Comparison of ENCODE assay signal across 23 cellular contexts in genomic region chr18:8368490-8369217, GRCh38.
"Had no signal": no experiment of that assay in that cellular context is flagged by ENCODE, and none has a peak within 500 bp of the region (broad histone marks: within the 10 kb centered on the region; RNA-seq: fewer than 3 reads in every experiment).

No MANE protein-coding gene starts in this region.

- H3K4me3 ChIP-seq: lower lobe of right lung, mucosa of descending colon, tibial artery had no signal

- DNase-seq: activated CD4-positive, alpha-beta T cell treated with anti-CD3 and anti-CD28 coated beads for 4 hours; activated CD4-positive, alpha-beta T cell treated with anti-CD3 and anti-CD28 coated beads, Interleukin-2, amount 50 U/mL, for 48 hours; activated CD4-positive, CD25-positive, alpha-beta regulatory T cell; activated CD8-positive, alpha-beta memory T cell treated with anti-CD3 and anti-CD28 coated beads, Interleukin-2, amount 50 U/mL, for 48 hours; activated naive CD4-positive, alpha-beta T cell; activated T-cell treated with anti-CD3 and anti-CD28 coated beads, Interleukin-2, amount 50 U/mL, for 4 hours; amniotic stem cell; cerebellar nuclear complex; dermis blood vessel endothelial cell; effector CD8-positive, alpha-beta T cell; erythroblast; foreskin keratinocyte; kidney; lower lobe of right lung; mesendoderm; mucosa of descending colon; naive B cell; nucleus accumbens; posterior cingulate gyrus; stimulated activated CD4-positive, alpha-beta T cell treated with anti-CD3 and anti-CD28 coated beads, Interleukin-4, amount 100 ng/mL, for 4 hours; T1000; tibial artery had no signal

- FAIRE-seq: kidney had no signal

- H3K27ac ChIP-seq: foreskin keratinocyte, lower lobe of right lung, tibial artery had no signal

- H3K27me3 ChIP-seq: tibial artery had no signal

- ATAC-seq: activated T-cell treated with anti-CD3 and anti-CD28 coated beads, Interleukin-2, amount 50 U/mL, for 4 hours; foreskin keratinocyte; lower lobe of right lung; mucosa of descending colon; sciatic nerve had no signal

- H3K36me3 ChIP-seq: lower lobe of right lung had no signal

- H3K9me3 ChIP-seq: lower lobe of right lung, mucosa of descending colon, tibial artery had no signal
